ENCODE assay signal across 1 cellular context in genomic region chr1:206699626-206700025, GRCh38.
A peak's percentile ranks its signal among the peaks of the same experiment; 100 is the strongest.
TF ChIP-seq lines count a peak whose summit lies in the region.

No MANE protein-coding gene starts in this region.

TF ChIP-seq in HepG2, 621 proteins besides CTCF, POLR2A, EP300 and RAD21 (continued from another document and continues in another):
- TF ChIP-seq PRDM4 (CRISPR knock-in tag; IDR thresholded peaks at IDR 0.05; ENCODE audit: borderline replicate concordance) (no peak), NRL (CRISPR knock-in tag; IDR thresholded peaks at IDR 0.05; ENCODE audit: borderline replicate concordance) (no peak), ZNF17 (CRISPR knock-in tag; IDR thresholded peaks at IDR 0.05) (no peak), RCOR2 (CRISPR knock-in tag; IDR thresholded peaks at IDR 0.05) (peak; percentile 65; the same call in 1 of the 2 replicates), MED1 (CRISPR knock-in tag; IDR thresholded peaks at IDR 0.05) (peak; percentile 51; the same call in 1 of the 2 replicates), MXD1 (CRISPR knock-in tag; IDR thresholded peaks at IDR 0.05) (no peak), ISL2 (CRISPR knock-in tag; IDR thresholded peaks at IDR 0.05) (no peak), RBAK (CRISPR knock-in tag; IDR thresholded peaks at IDR 0.05) (peak; percentile 97), PCBP1 (IDR thresholded peaks at IDR 0.05; ENCODE audit: borderline replicate concordance, low read depth, low read length) (no peak), MYPOP (CRISPR knock-in tag; IDR thresholded peaks at IDR 0.05) (0 out of 2 replicates have a peak, but pooled peaks have one; percentile 43), RFX1 (IDR thresholded peaks at IDR 0.05) (no peak), ARID5B (CRISPR knock-in tag; IDR thresholded peaks at IDR 0.05) (peak; percentile 76), IRF2 (CRISPR knock-in tag; IDR thresholded peaks at IDR 0.05) (peak; percentile 51; the same call in 1 of the 2 replicates), ELF1 (CRISPR knock-in tag; IDR thresholded peaks at IDR 0.05) (no peak), MTF2 (CRISPR knock-in tag; IDR thresholded peaks at IDR 0.05; ENCODE audit: borderline replicate concordance) (no peak), SAP130 (CRISPR knock-in tag; IDR thresholded peaks at IDR 0.05; ENCODE audit: low read depth) (peak; percentile 71), ZSCAN31 (CRISPR knock-in tag; IDR thresholded peaks at IDR 0.05; ENCODE audit: low read depth) (no peak), TCF7 (IDR thresholded peaks at IDR 0.05; ENCODE audit: low read depth) (peak; percentile 63), RNF219 (CRISPR knock-in tag; IDR thresholded peaks at IDR 0.05) (no peak), HDAC1 (CRISPR knock-in tag; IDR thresholded peaks at IDR 0.05) (0 out of 2 replicates have a peak, but pooled peaks have one; percentile 46), NR2F6 (IDR thresholded peaks at IDR 0.05) (peak; percentile 78), NR2F6 (CRISPR knock-in tag; IDR thresholded peaks at IDR 0.05) (peak; percentile 88), PLRG1 (conservative IDR thresholded peaks at IDR 0.05) (no peak), FOXM1 (CRISPR knock-in tag; IDR thresholded peaks at IDR 0.05) (no peak), PAF1 (CRISPR knock-in tag; IDR thresholded peaks at IDR 0.05) (no peak), ZNF772 (CRISPR knock-in tag; IDR thresholded peaks at IDR 0.05) (no peak), ZNF512 (CRISPR knock-in tag; IDR thresholded peaks at IDR 0.05) (no peak), MIXL1 (CRISPR knock-in tag; IDR thresholded peaks at IDR 0.05) (0 out of 2 replicates have a peak, but pooled peaks have one; percentile 30), FOXO1 (CRISPR knock-in tag; IDR thresholded peaks at IDR 0.05) (peak; percentile 50; the same call in 1 of the 2 replicates), FOXP1 (IDR thresholded peaks at IDR 0.05) (peak; percentile 29; the same call in 1 of the 2 replicates), FOXP1 (CRISPR knock-in tag; IDR thresholded peaks at IDR 0.05) (peak; percentile 24; the same call in 1 of the 2 replicates), ATF5 (CRISPR knock-in tag; IDR thresholded peaks at IDR 0.05; ENCODE audit: low read depth) (no peak), KAT8 (CRISPR knock-in tag; IDR thresholded peaks at IDR 0.05) (peak; percentile 40; the same call in 1 of the 2 replicates), MXD4 (CRISPR knock-in tag; IDR thresholded peaks at IDR 0.05) (no peak), HNF4G (IDR thresholded peaks at IDR 0.05; ENCODE audit: borderline replicate concordance, low read depth, low read length) (peak; percentile 39; the same call in 1 of the 2 replicates), HNF4G (CRISPR knock-in tag; IDR thresholded peaks at IDR 0.05; ENCODE audit: borderline replicate concordance, low read depth) (no peak; the same call in 1 of the 2 replicates), MTERF4 (CRISPR knock-in tag; IDR thresholded peaks at IDR 0.05) (no peak), ZNF784 (CRISPR knock-in tag; IDR thresholded peaks at IDR 0.05; ENCODE audit: borderline replicate concordance) (no peak), MTA1 (CRISPR knock-in tag; IDR thresholded peaks at IDR 0.05; ENCODE audit: borderline replicate concordance) (no peak), KDM2A (CRISPR knock-in tag; IDR thresholded peaks at IDR 0.05; ENCODE audit: borderline replicate concordance, low read depth) (peak; percentile 51; the same call in 1 of the 2 replicates), ZFAT (CRISPR knock-in tag; conservative IDR thresholded peaks at IDR 0.05) (no peak), ZBTB8A (CRISPR knock-in tag; IDR thresholded peaks at IDR 0.05; ENCODE audit: borderline replicate concordance, low read depth) (no peak), ESRRA (CRISPR knock-in tag; IDR thresholded peaks at IDR 0.05; ENCODE audit: low read depth) (peak; percentile 87; the same call in 1 of the 2 replicates), ZBTB44 (CRISPR knock-in tag; IDR thresholded peaks at IDR 0.05) (no peak), ETV5 (CRISPR knock-in tag; IDR thresholded peaks at IDR 0.05; ENCODE audit: borderline replicate concordance) (peak; percentile 86), AHR (CRISPR knock-in tag; IDR thresholded peaks at IDR 0.05) (no peak), KAT7 (CRISPR knock-in tag; IDR thresholded peaks at IDR 0.05; ENCODE audit: borderline replicate concordance) (peak; percentile 52; the same call in 1 of the 2 replicates), NAIF1 (CRISPR knock-in tag; IDR thresholded peaks at IDR 0.05; ENCODE audit: borderline replicate concordance) (no peak)
